9 cellular contexts compared by ENCODE assay signal in genomic region chr4:60345397-60345796, GRCh38.
"Had no signal": no experiment of that assay in that cellular context is flagged by ENCODE, and none has a peak within 500 bp of the region (broad histone marks: within the 10 kb centered on the region; RNA-seq: fewer than 3 reads in every experiment).

No MANE protein-coding gene starts in this region.

- H3K36me3 ChIP-seq: HAP-1 had no signal

- DNase-seq: GM23248, GOT3, H7, H9, HCEC 1CT, HFFc6 had no signal

- H3K4me1 ChIP-seq: HAP-1 had no signal

- H2AFZ ChIP-seq: GM23248, GM23338 had no signal

- H3K4me2 ChIP-seq: GM23338 had no signal

- H3K27ac Mint-ChIP-seq: GM23338, H9, HFFc6 had no signal

- H3K9me3 Mint-ChIP-seq: GM23338, H9 had no signal

- H3K4me3 Mint-ChIP-seq: GM23338, H9, HFFc6 had no signal

- H3K9me3 ChIP-seq: HAP-1 had no signal

- H3K4me3 ChIP-seq: GM23248, GM23338, HAP-1 had no signal

- H3K27ac ChIP-seq: GM23248 had no signal

- ATAC-seq: GM23338, HCT116 had no signal
